1 cellular context compared by ENCODE assay signal in genomic region chr14:34018125-34018524, GRCh38.
TF ChIP-seq lines count a peak whose summit lies in the region.

No MANE protein-coding gene starts in this region.

TF ChIP-seq in WTC11, 78 proteins besides CTCF, POLR2A, EP300 and RAD21 (continued from another document):
- TF ChIP-seq, protein P1, sequence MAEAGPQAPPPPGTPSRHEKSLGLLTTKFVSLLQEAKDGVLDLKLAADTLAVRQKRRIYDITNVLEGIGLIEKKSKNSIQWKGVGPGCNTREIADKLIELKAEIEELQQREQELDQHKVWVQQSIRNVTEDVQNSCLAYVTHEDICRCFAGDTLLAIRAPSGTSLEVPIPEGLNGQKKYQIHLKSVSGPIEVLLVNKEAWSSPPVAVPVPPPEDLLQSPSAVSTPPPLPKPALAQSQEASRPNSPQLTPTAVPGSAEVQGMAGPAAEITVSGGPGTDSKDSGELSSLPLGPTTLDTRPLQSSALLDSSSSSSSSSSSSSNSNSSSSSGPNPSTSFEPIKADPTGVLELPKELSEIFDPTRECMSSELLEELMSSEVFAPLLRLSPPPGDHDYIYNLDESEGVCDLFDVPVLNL (CRISPR knock-in tag; IDR thresholded peaks at IDR 0.05; ENCODE audit: borderline replicate concordance, low read depth): no peak
